8 cellular contexts compared by ENCODE assay signal in the genomic region with DNA sequence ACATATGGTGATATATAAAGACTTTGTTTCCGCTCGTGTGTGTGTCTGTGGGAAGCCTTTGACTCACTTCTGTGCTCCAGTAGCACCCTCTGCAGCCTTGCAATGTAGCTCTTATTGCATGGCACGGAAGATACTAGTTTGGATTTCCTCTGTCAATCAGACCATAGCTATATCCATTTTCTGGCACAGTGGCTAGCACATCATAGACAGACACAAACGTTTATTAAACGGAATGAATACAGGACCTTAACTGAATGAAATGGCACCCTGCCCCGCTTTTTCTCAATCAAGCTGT.
DNase-seq lines count a peak whose midpoint lies in the region; ATAC-seq, FAIRE-seq and TF ChIP-seq lines count a peak whose summit lies in the region.

No MANE protein-coding gene starts in this region.

- H3K4me2 ChIP-seq in A549 = peak overlapping the region; percentile 86

- no peak for FAIRE-seq in A549 (lab: Jason Lieb, UNC)

- CTCF ChIA-PET in A549 (lab: Yijun Ruan, JAX) = no interaction called here

- intact Hi-C loops in upper lobe of right lung (cut with DNase I) = no loop called here

- peak; percentile 0 to 46 for DNase-seq in A549 (ENCODE audit: low read depth in 1 of 2, low spot score in 1 of 2)
- DNase-seq in GM12864 (ENCODE audit: low read depth) = no peak
- peak; percentile 62 to 63 for DNase-seq in erythroblast (lab: John Stamatoyannopoulos, UW)
- DNase-seq in upper lobe of right lung = no peak
- DNase-seq in NCI-H510A (lab: John Stamatoyannopoulos, UW) = no peak

- H3K9me3 ChIP-seq in A549 (no peaks in the 10 kb centered on the region), HUES48 (ENCODE audit: control insufficient read depth, insufficient read depth, low read length) (no peaks in the 10 kb centered on the region), muscle layer of colon (ENCODE audit: low read length) (no peaks in the 10 kb centered on the region), upper lobe of right lung (no peaks in the 10 kb centered on the region)

- TF ChIP-seq RAD21 in A549 (conservative IDR thresholded peaks at IDR 0.05 in 1 of 2, IDR thresholded peaks at IDR 0.05 in 1 of 2) = 0 out of 5 replicates have a peak, but pooled peaks of 1 of the 2 experiments have one; percentile 23

- ATAC-seq in A549 (peak; percentile 39 to 42; a peak in 5 of 6 replicates), upper lobe of right lung (peak; percentile 61)

- H3K4me1 ChIP-seq in A549 (peaks cover 5% of the 10 kb centered on the region; the same call in 1 of the 3 replicates), HUES48 (ENCODE audit: control insufficient read depth, insufficient read depth, low read length) (no peaks in the 10 kb centered on the region), muscle layer of colon (ENCODE audit: insufficient read depth, low read length) (no peaks in the 10 kb centered on the region), upper lobe of right lung (no peaks in the 10 kb centered on the region)

- POLR2A ChIA-PET in A549 (lab: Yijun Ruan, JAX) = no interaction called here

- TF ChIP-seq CTCF in A549 (IDR thresholded peaks at IDR 0.05) (no peak; the same call in 2 of the 3 replicates), GM12864 (IDR thresholded peaks at IDR 0.05; ENCODE audit: low read depth, low read length, missing control alignments) (no peak), WI38 (IDR thresholded peaks at IDR 0.05; ENCODE audit: low read depth, low read length) (no peak), upper lobe of right lung (IDR thresholded peaks at IDR 0.05) (no peak)

- TF ChIP-seq POLR2A in A549 (IDR thresholded peaks at IDR 0.05; ENCODE audit: low read length) (no peak), erythroblast (IDR thresholded peaks at IDR 0.05; ENCODE audit: low read length) (no peak)

- H3K36me3 ChIP-seq in HUES48 (ENCODE audit: control insufficient read depth, insufficient read depth, low read length) (no peaks in the 10 kb centered on the region; the same call in 1 of the 2 replicates), muscle layer of colon (ENCODE audit: insufficient read depth, low read length) (no peaks in the 10 kb centered on the region), upper lobe of right lung (peaks cover 9% of the 10 kb centered on the region)

- no peak overlapping the region for H3K9ac ChIP-seq in HUES48 (ENCODE audit: low read depth, low read length)
- H3K9ac ChIP-seq in muscle layer of colon (ENCODE audit: low read length) = no peak overlapping the region

- H3K27me3 ChIP-seq in HUES48 (ENCODE audit: control insufficient read depth, insufficient read depth, low read length) (no peaks in the 10 kb centered on the region), muscle layer of colon (ENCODE audit: control insufficient read depth in 1 of 2, insufficient read depth in 2 of 2, low read length in 2 of 2) (no peaks in the 10 kb centered on the region), upper lobe of right lung (no peaks in the 10 kb centered on the region)

- H3K27ac ChIP-seq in A549 = peak overlapping the region; percentile 85 to 87
- H3K27ac ChIP-seq in HUES48 (ENCODE audit: low read depth, low read length) = peak overlapping the region; percentile 81
- H3K27ac ChIP-seq in muscle layer of colon (ENCODE audit: low read depth, low read length) = no peak overlapping the region
- H3K27ac ChIP-seq in upper lobe of right lung = peak overlapping the region; percentile 76

- no peak for TF ChIP-seq EP300 in A549 (IDR thresholded peaks at IDR 0.05)

- H3K4me3 ChIP-seq in A549 = peak overlapping the region; percentile 76
- peak overlapping the region; percentile 49 for H3K4me3 ChIP-seq in GM12864 (ENCODE audit: low read depth, low read length)
- peak overlapping the region; percentile 89 for H3K4me3 ChIP-seq in HUES48 (ENCODE audit: low read depth, low read length)
- H3K4me3 ChIP-seq in WI38 (ENCODE audit: low read depth, low read length) = peak overlapping the region; percentile 60
- H3K4me3 ChIP-seq in muscle layer of colon (ENCODE audit: low read depth in 1 of 2, low read length in 2 of 2) = peak overlapping the region; percentile 60 to 64
- peak overlapping the region; percentile 68 for H3K4me3 ChIP-seq in upper lobe of right lung

- 5% methylated on average over 6 of the region's 6 CpGs for WGBS in A549 (ENCODE audit: missing lambda C conversion rate)

TF ChIP-seq in A549, 52 proteins besides CTCF, POLR2A, EP300 and RAD21:
- TF ChIP-seq, protein P1, sequence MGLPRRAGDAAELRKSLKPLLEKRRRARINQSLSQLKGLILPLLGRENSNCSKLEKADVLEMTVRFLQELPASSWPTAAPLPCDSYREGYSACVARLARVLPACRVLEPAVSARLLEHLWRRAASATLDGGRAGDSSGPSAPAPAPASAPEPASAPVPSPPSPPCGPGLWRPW (IDR thresholded peaks at IDR 0.05) = no peak
- TF ChIP-seq, protein P2, sequence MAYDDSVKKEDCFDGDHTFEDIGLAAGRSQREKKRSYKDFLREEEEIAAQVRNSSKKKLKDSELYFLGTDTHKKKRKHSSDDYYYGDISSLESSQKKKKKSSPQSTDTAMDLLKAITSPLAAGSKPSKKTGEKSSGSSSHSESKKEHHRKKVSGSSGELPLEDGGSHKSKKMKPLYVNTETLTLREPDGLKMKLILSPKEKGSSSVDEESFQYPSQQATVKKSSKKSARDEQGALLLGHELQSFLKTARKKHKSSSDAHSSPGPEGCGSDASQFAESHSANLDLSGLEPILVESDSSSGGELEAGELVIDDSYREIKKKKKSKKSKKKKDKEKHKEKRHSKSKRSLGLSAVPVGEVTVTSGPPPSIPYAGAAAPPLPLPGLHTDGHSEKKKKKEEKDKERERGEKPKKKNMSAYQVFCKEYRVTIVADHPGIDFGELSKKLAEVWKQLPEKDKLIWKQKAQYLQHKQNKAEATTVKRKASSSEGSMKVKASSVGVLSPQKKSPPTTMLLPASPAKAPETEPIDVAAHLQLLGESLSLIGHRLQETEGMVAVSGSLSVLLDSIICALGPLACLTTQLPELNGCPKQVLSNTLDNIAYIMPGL (CRISPR knock-in tag; IDR thresholded peaks at IDR 0.05; ENCODE audit: borderline replicate concordance) = no peak
- no peak for TF ChIP-seq NR3C1 (IDR thresholded peaks at IDR 0.05)
- TF ChIP-seq ZC3H11A (IDR thresholded peaks at IDR 0.05) = no peak
- no peak for TF ChIP-seq BHLHE40 (IDR thresholded peaks at IDR 0.05; ENCODE audit: low read depth, low read length)

Comparison
In these comparisons a context has a peak if more than half of its experiments do, and no peak if none do; other contexts are left out.
1. DNase-seq: peak in A549 (2 of 2) and erythroblast (2 of 2); none in GM12864 (single experiment), upper lobe of right lung (single experiment) and NCI-H510A (single experiment).
2. Peak in every context shown above with its lines, with median percentiles within 50 percentile points of each other: H3K4me3 ChIP-seq.